ENCODE assay signal across 9 cellular contexts in the genomic region with DNA sequence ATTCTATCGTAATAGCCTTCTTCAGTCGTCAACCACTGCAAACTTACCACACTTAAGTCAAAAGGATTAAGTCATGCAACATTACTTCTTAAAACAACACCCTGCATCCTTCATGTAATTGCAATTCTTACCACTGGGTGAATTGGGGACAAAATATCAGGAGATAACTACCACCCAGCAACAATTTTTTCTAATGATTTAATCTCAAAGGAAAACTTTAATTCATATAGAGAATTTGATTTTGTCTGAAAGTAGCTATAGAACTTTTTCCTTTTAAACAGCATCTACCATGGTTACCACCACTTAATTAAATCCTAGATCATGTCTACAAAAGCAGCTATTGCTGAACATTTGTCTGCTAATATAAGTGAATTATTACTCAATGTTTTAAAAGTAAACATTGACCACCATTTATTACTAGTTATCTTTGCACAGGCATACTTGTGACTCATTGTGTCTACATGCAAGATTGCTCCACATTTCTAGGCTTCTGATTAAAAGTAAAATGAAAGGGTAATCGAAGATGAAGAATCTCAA. TPM values are rescaled to one million over a fixed set of nuclear protein-coding genes. Genes with fewer than 3 reads are reported as not detected.
DNase-seq lines count a peak whose midpoint lies in the region; ATAC-seq and TF ChIP-seq lines count a peak whose summit lies in the region.
"Had no signal": no experiment of that assay in that cellular context is flagged by ENCODE, and none has a peak within 500 bp of the region (broad histone marks: within the 10 kb centered on the region; RNA-seq: fewer than 3 reads in every experiment).

No MANE protein-coding gene starts in this region.

- peak overlapping the region in 2 of 3 experiments; percentile 27 to 57 for H3K27ac Mint-ChIP-seq in nephron
- H3K27ac Mint-ChIP-seq: T-helper 2 cell treated with Interferon-gamma antibody and Interleukin-4, amounts not matched to agents 5 μg/mL and 100 μg/mL, for 36 hours had no signal

- H4K20me1 ChIP-seq in Loucy (ENCODE audit: insufficient read depth, low read length, poor library complexity, severe bottlenecking) = peaks cover 57% of the 10 kb centered on the region

- H3K9me3 ChIP-seq in Loucy (ENCODE audit: insufficient read depth, low read depth, low read length) = no peaks in the 10 kb centered on the region

- H3K27me3 ChIP-seq in Loucy (ENCODE audit: insufficient read depth, low read length, poor library complexity, severe bottlenecking) = no peaks in the 10 kb centered on the region

- ATAC-seq in omental fat pad (ENCODE audit: low FRiP score) = no peak

- H3F3A ChIP-seq in Loucy (ENCODE audit: low read depth) = no peaks in the 10 kb centered on the region

- H2AFZ ChIP-seq in Loucy (ENCODE audit: low read length) = no peak overlapping the region

- peaks cover 64% of the 10 kb centered on the region for H3K4me1 ChIP-seq in Loucy (ENCODE audit: insufficient read depth, low read length, poor library complexity, severe bottlenecking)

- TF ChIP-seq CTCF in Loucy (conservative IDR thresholded peaks at IDR 0.05; ENCODE audit: low read length) (peak; percentile 71), nephron (IDR thresholded peaks at IDR 0.05; ENCODE audit: unreplicated experiment in 3 of 3) (peak; percentile 37 to 49 (median 41)), omental fat pad (IDR thresholded peaks at IDR 0.05) (no peak)

- H3K9me3 Mint-ChIP-seq in nephron = no peaks in the 10 kb centered on the region
- H3K9me3 Mint-ChIP-seq: T-helper 2 cell treated with Interferon-gamma antibody and Interleukin-4, amounts not matched to agents 5 μg/mL and 100 μg/mL, for 36 hours had no signal

- no peaks in the 10 kb centered on the region for H3K27me3 Mint-ChIP-seq in nephron (ENCODE audit: low read depth)

- H3K36me3 Mint-ChIP-seq in nephron (ENCODE audit: low read depth) = no peaks in the 10 kb centered on the region

- H3K79me2 ChIP-seq in Loucy (ENCODE audit: insufficient read depth, low read length) = peaks cover 94% of the 10 kb centered on the region

- no peak overlapping the region for H3K9ac ChIP-seq in Loucy (ENCODE audit: low read depth, low read length, poor library complexity, severe bottlenecking)

- DNase-seq in DMS53 (lab: John Stamatoyannopoulos, UW) (peak; percentile 56), dermis blood vessel endothelial cell (peak; percentile 32), NCI-H187 (lab: John Stamatoyannopoulos, UW) (no peak), NCI-H2227 treated with DMSO at 0.1 percent for 48 hours (lab: John Stamatoyannopoulos, UW) (no peak), omental fat pad (ENCODE audit: low spot score) (no peak)
- DNase-seq in stimulated activated CD4-positive, alpha-beta T cell treated with anti-CD3 and anti-CD28 coated beads, Interleukin-15, amount 100 ng/mL, for 24 hours = no peak

- no peak overlapping the region for H3K4me3 Mint-ChIP-seq in nephron
- H3K4me3 Mint-ChIP-seq: T-helper 2 cell treated with Interferon-gamma antibody and Interleukin-4, amounts not matched to agents 5 μg/mL and 100 μg/mL, for 36 hours had no signal

- H3K4me1 Mint-ChIP-seq in nephron = peaks cover 22% of the 10 kb centered on the region

- peak overlapping the region; percentile 30 for H3K4me2 ChIP-seq in Loucy (ENCODE audit: low read depth, low read length, poor library complexity, severe bottlenecking)

- no peak overlapping the region for H3K4me3 ChIP-seq in Loucy (ENCODE audit: low read length, poor library complexity, severe bottlenecking)

- no peaks in the 10 kb centered on the region for H3K36me3 ChIP-seq in Loucy (ENCODE audit: insufficient read depth, low read length)

- no peaks in the 10 kb centered on the region for H3K9me2 ChIP-seq in Loucy (replicated peaks; ENCODE audit: low read depth, low read length)

RNA-seq across cellular contexts. Expression of gene MLLT3, which starts 10.5 kb away (rescaled TPM):
- 7.3 and 13.8 TPM in 2 replicates for total RNA-seq in dermis blood vessel endothelial cell
- 10 to 100 TPM in 2 of 4 donors, 1 to 10 TPM in 2; 4.8 to 17.8 (median 12.1) TPM for total RNA-seq in omental fat pad

Comparison
In these comparisons a context has a peak if more than half of its experiments do, and no peak if none do; other contexts are left out.
1. DNase-seq: peak in DMS53 (single experiment) and dermis blood vessel endothelial cell (single experiment); none in NCI-H187 (0 of 2), stimulated activated CD4-positive, alpha-beta T cell treated with anti-CD3 and anti-CD28 coated beads, Interleukin-15, amount 100 ng/mL, for 24 hours (single experiment), NCI-H2227 treated with DMSO at 0.1 percent for 48 hours (single experiment) and omental fat pad (single experiment).
2. CTCF ChIP-seq: peak in Loucy (single experiment) and nephron (3 of 3); none in omental fat pad (0 of 3).